ENCODE assay signal across 8 cellular contexts in the genomic region with DNA sequence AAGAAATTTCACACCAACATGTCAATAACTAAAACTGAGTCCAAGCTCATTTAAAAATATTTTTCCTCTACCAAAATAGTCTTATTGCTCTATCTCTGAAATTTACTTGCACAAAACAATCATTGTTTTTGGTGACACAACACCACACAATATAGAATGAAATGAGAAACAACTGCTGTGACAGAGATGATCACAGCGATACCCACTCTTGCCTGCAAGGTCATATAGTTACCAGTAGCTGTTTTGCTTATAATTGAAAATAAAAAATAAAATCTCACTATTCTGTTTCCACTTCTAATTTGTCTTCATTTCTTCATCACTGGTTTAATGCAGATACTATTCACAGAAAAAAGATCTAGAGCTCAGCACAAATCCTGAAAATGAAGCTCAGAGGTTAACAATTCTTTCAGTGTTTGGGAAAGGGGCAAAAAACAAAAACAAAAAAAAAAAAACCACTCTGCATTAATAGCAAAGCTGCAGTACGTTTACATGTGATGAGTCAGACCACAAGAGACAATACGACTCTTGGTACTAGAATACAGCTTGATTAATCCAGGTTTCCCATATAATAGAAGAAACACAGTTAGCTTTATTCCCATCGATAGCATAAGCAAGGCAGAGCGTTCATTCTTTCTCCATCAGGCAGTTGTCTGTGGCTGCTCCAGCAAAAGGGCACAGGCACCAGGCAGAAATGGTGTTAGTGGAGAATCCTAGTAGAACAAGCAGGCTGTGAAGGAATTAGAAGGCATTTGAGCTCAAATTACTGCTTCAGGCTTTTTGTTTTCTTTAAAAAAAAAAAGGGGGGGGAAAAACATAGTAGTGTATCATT. TPM values are rescaled to one million over a fixed set of nuclear protein-coding genes. Genes with fewer than 3 reads are reported as not detected.
DNase-seq lines count a peak whose midpoint lies in the region; ATAC-seq and TF ChIP-seq lines count a peak whose summit lies in the region.

No MANE protein-coding gene starts in this region.

- no peaks in the 10 kb centered on the region for H3K23me2 ChIP-seq in H9 (ENCODE audit: insufficient read length, low read depth, low read length, poor library complexity, severe bottlenecking)

- H3K36me3 Mint-ChIP-seq in H9 (ENCODE audit: insufficient read depth in 1 of 3, low read depth in 3 of 3), result peaks cover 5 to 9% (median 8%) of the 10 kb centered on the region in 3 experiments

- no peaks in the 10 kb centered on the region for H3K79me1 ChIP-seq in H9 (ENCODE audit: insufficient read depth, low read depth, low read length, poor library complexity, severe bottlenecking)

- peaks cover 24 to 30% of the 10 kb centered on the region in 2 experiments for H3K4me1 Mint-ChIP-seq in H9

- no peak overlapping the region for H2BK20ac ChIP-seq in H9 (ENCODE audit: low read depth, low read length, poor library complexity, severe bottlenecking)

- no peak overlapping the region for H2AFZ ChIP-seq in H9 (ENCODE audit: low read length)

- H3K4ac ChIP-seq in H9 (ENCODE audit: low read depth, low read length), result no peak overlapping the region

- no peak overlapping the region for H3K18ac ChIP-seq in H9 (ENCODE audit: insufficient read length, low read depth, low read length)

- no peak overlapping the region for H3K9ac ChIP-seq in H9 (ENCODE audit: extremely low read depth, insufficient read length, low read length)

- DNase-seq in AML-193 (lab: John Stamatoyannopoulos, UW) (peak; percentile 48 to 59), H9 (no peak), RKO (ENCODE audit: low spot score) (peak; percentile 66), left kidney (ENCODE audit: low read depth, low spot score) (peak; percentile 75), stromal cell of bone marrow (ENCODE audit: low read depth) (peak; percentile 49), 8988T (no peak)

- H3K4me1 ChIP-seq in H9 (ENCODE audit: insufficient read depth, low read length), result no peaks in the 10 kb centered on the region

- no peak overlapping the region for H2AK5ac ChIP-seq in H9 (ENCODE audit: insufficient read length, low read length)

- no peak for ATAC-seq in HG03045 (IDR thresholded peaks at IDR 0.05; ENCODE audit: unreplicated experiment)

- no peak overlapping the region for H2BK120ac ChIP-seq in H9 (ENCODE audit: low read depth, low read length, poor library complexity, severe bottlenecking)

- no peaks in the 10 kb centered on the region; the same call in 1 of the 2 replicates for H3K79me2 ChIP-seq in H9 (ENCODE audit: insufficient read depth, low read length)

- H2BK5ac ChIP-seq in H9 (ENCODE audit: insufficient read length, low read length), result no peak overlapping the region

- H3K56ac ChIP-seq in H9 (ENCODE audit: insufficient read length, low read depth, low read length), result no peak overlapping the region

- no peak overlapping the region for H4K8ac ChIP-seq in H9 (replicated peaks; ENCODE audit: insufficient read length, low read depth, low read length)

- H3K9me3 Mint-ChIP-seq in H9, result no peaks in the 10 kb centered on the region

- no peak overlapping the region for H3T11ph ChIP-seq in H9 (ENCODE audit: low read length)

- H3K23ac ChIP-seq in H9 (ENCODE audit: insufficient read length, low read depth, low read length), result no peak overlapping the region

- no peak overlapping the region for H4K5ac ChIP-seq in H9 (ENCODE audit: insufficient read length, low read depth, low read length)

- peak overlapping the region; percentile 56 to 98 (median 74); a peak in 5 of 7 replicates for H3K27ac Mint-ChIP-seq in H9

- H4K91ac ChIP-seq in H9 (ENCODE audit: insufficient read length, low read depth, low read length), result no peak overlapping the region

- H3K4me2 ChIP-seq in H9 (ENCODE audit: insufficient read depth, insufficient read length, low read length), result peak overlapping the region; percentile 27

- H3K27me3 Mint-ChIP-seq in H9 (ENCODE audit: low read depth), result no peaks in the 10 kb centered on the region

- TF ChIP-seq CTCF in H9 (conservative IDR thresholded peaks at IDR 0.05), result no peak

- peak overlapping the region in 1 of 2 experiments; percentile 37; a peak in 3 of 5 replicates for H3K4me3 Mint-ChIP-seq in H9

- no peak overlapping the region for H2BK15ac ChIP-seq in H9 (ENCODE audit: low read depth, low read length)

- no CpG with 5 or more reads among the region's 5 CpGs for WGBS in H9 (ENCODE audit: extremely low coverage, insufficient read length, low lambda C conversion rate)

- peak overlapping the region; percentile 78; the same call in 1 of the 2 replicates for H3K14ac ChIP-seq in H9 (ENCODE audit: insufficient read depth, low read length)

- H4K20me1 ChIP-seq in H9 (ENCODE audit: control insufficient read depth, insufficient read depth, insufficient read length), result no peaks in the 10 kb centered on the region

- no peaks in the 10 kb centered on the region for H3K27me3 ChIP-seq in H9 (ENCODE audit: insufficient read depth, low read length)

- peak overlapping the region; percentile 47 for H3K27ac ChIP-seq in H9 (ENCODE audit: insufficient read length, low read depth, low read length)
- H3K27ac ChIP-seq in cingulate gyrus (ENCODE audit: low read depth, low read length), result peak overlapping the region; percentile 95

- no peak overlapping the region for H2BK12ac ChIP-seq in H9 (ENCODE audit: insufficient read length, low read depth, low read length)

- no peaks in the 10 kb centered on the region for H3K9me3 ChIP-seq in H9 (ENCODE audit: control insufficient read depth, low read depth, low read length)

RNA-seq across cellular contexts. Expression of a gene that starts 0.8 kb away (rescaled TPM):
- 53.8 and 59.0 TPM in 2 replicates for total RNA-seq in H9 (2021)

Comparison
In these comparisons a context has a peak if more than half of its experiments do, and no peak if none do; other contexts are left out.
1. DNase-seq: peak in AML-193 (2 of 2), RKO (single experiment), left kidney (single experiment) and stromal cell of bone marrow (single experiment); none in H9 (single experiment) and 8988T (single experiment).